ENCODE assay signal across 29 cellular contexts in genomic region chr2:150007815-150008430, GRCh38.
DNase-seq lines count a peak whose midpoint lies in the region; ATAC-seq, FAIRE-seq and TF ChIP-seq lines count a peak whose summit lies in the region.
"Had no signal": no experiment of that assay in that cellular context is flagged by ENCODE, and none has a peak within 500 bp of the region (broad histone marks: within the 10 kb centered on the region; RNA-seq: fewer than 3 reads in every experiment).

No MANE protein-coding gene starts in this region.

- TF ChIP-seq POLR2A in GM12878 (IDR thresholded peaks at IDR 0.05; ENCODE audit: low read depth, low read length), result no peak

- BruUV-seq in GM12878 (replicated peaks; lab: Mats Ljungman, UMichigan), result no TSS peak

- no peak overlapping the region for H3K27ac Mint-ChIP-seq in nephron progenitor cell
- H3K27ac Mint-ChIP-seq: activated CD4-positive, alpha-beta T cell treated with anti-CD3 and anti-CD28 coated beads, Interleukin-2, amount 10 ng/mL, durations not matched to agents 7 days and 5 days; CD14-positive monocyte; naive B cell; WTC11 had no signal

- H3K4me3 ChIP-seq in GM12878, result no peak overlapping the region
- H3K4me3 ChIP-seq: dorsolateral prefrontal cortex, left lung, Peyer's patch, prostate gland, suprapubic skin had no signal

- RAD21 ChIA-PET in GM12878 (lab: Charles Lee; ENCODE audit: unreplicated experiment), result no interaction called here

- in situ Hi-C loops in GM12878 (cut with MboI), result no loop called here

- no peaks in the 10 kb centered on the region for H3K27me3 ChIP-seq in GM12878 (replicated peaks in 1 of 2; ENCODE audit: control insufficient read depth in 2 of 2, insufficient read depth in 2 of 2, low read length in 1 of 2)
- H3K27me3 ChIP-seq: left lung, Peyer's patch, suprapubic skin had no signal

- TF ChIP-seq CTCF in GM12878 (IDR thresholded peaks at IDR 0.05 in 2 of 3, conservative IDR thresholded peaks at IDR 0.05 in 1 of 3; ENCODE audit: control insufficient read depth in 2 of 3, extremely low read depth in 1 of 3, insufficient read depth in 1 of 3, low read depth in 3 of 3, low read length in 3 of 3) (no peak), nephron progenitor cell (IDR thresholded peaks at IDR 0.05) (no peak)

- H4K20me1 ChIP-seq in GM12878 (ENCODE audit: control insufficient read depth, insufficient read depth), result no peaks in the 10 kb centered on the region

- no peak overlapping the region for H3K4me3 Mint-ChIP-seq in nephron progenitor cell
- H3K4me3 Mint-ChIP-seq: activated CD4-positive, alpha-beta T cell treated with anti-CD3 and anti-CD28 coated beads, Interleukin-2, amount 10 ng/mL, durations not matched to agents 7 days and 5 days; activated T-cell treated with anti-CD3 and anti-CD28 coated beads, Interleukin-2, amount 50 U/mL, for 4 hours; CD14-positive monocyte; central memory CD8-positive, alpha-beta T cell; naive B cell; WTC11 had no signal

- FAIRE-seq in GM12878 (lab: Jason Lieb, UNC), result peak; percentile 84
- FAIRE-seq: GM19239 had no signal

- no peak overlapping the region for H2AFZ ChIP-seq in GM12878 (ENCODE audit: control insufficient read depth, low read depth, low read length)

- no peaks in the 10 kb centered on the region for H3K4me1 ChIP-seq in GM12878 (ENCODE audit: control insufficient read depth, insufficient read depth, low read length)
- H3K4me1 ChIP-seq: left lung, Peyer's patch, prostate gland, suprapubic skin had no signal

- WGBS in GM12878 (ENCODE audit: insufficient coverage, insufficient replicate concordance, low lambda C conversion rate, missing lambda C conversion rate), result 21% methylated on average over 1 of the region's 1 CpG

- no peak overlapping the region for H3K9ac ChIP-seq in GM12878 (ENCODE audit: control insufficient read depth, insufficient read depth, low read length)

- TF ChIP-seq EP300 in GM12878 (IDR thresholded peaks at IDR 0.05; ENCODE audit: borderline replicate concordance in 1 of 2, control insufficient read depth in 1 of 2, low read depth in 2 of 2, low read length in 2 of 2), result no peak

- H3K27ac ChIP-seq in GM12878 (ENCODE audit: control insufficient read depth, insufficient read depth), result no peak overlapping the region
- H3K27ac ChIP-seq: dorsolateral prefrontal cortex, left lung, Peyer's patch, prostate gland, suprapubic skin had no signal

- peak; percentile 62 for ATAC-seq in GM18868 (IDR thresholded peaks at IDR 0.05; ENCODE audit: unreplicated experiment)
- peak; percentile 79 for ATAC-seq in HG03025 (IDR thresholded peaks at IDR 0.05; ENCODE audit: low FRiP score, unreplicated experiment)
- peak; percentile 64 for ATAC-seq in GM12878
- no peak for ATAC-seq in HG03159 (IDR thresholded peaks at IDR 0.05; ENCODE audit: unreplicated experiment)
- no peak for ATAC-seq in GM21528 (IDR thresholded peaks at IDR 0.05; ENCODE audit: low FRiP score, unreplicated experiment)
- ATAC-seq: activated T-cell treated with anti-CD3 and anti-CD28 coated beads, Interleukin-2, amount 50 U/mL, for 4 hours; left lung; WTC11 had no signal

- CTCF ChIA-PET in GM12878 (lab: Yijun Ruan, JAX), result no interaction called here

- H3K79me2 ChIP-seq in GM12878 (ENCODE audit: control insufficient read depth, insufficient read depth, low read length), result no peaks in the 10 kb centered on the region

- POLR2A ChIA-PET in GM12878 (lab: Charles Lee), result no interaction called here

- peaks cover 3% of the 10 kb centered on the region for H3K27me3 Mint-ChIP-seq in nephron progenitor cell (ENCODE audit: low read depth, poor library complexity)
- H3K27me3 Mint-ChIP-seq: activated CD4-positive, alpha-beta T cell treated with anti-CD3 and anti-CD28 coated beads, Interleukin-2, amount 10 ng/mL, durations not matched to agents 7 days and 5 days; central memory CD8-positive, alpha-beta T cell; naive B cell had no signal

- TF ChIP-seq RAD21 in GM12878 (IDR thresholded peaks at IDR 0.05; ENCODE audit: insufficient read depth, low read depth, low read length), result no peak

- no peaks in the 10 kb centered on the region for H3K36me3 ChIP-seq in GM12878 (ENCODE audit: control insufficient read depth in 2 of 2, insufficient read depth in 2 of 2, low read length in 1 of 2)
- H3K36me3 ChIP-seq: left lung, Peyer's patch, prostate gland, suprapubic skin had no signal

- no peaks in the 10 kb centered on the region for H3K9me3 Mint-ChIP-seq in nephron progenitor cell
- H3K9me3 Mint-ChIP-seq: activated CD4-positive, alpha-beta T cell treated with anti-CD3 and anti-CD28 coated beads, Interleukin-2, amount 10 ng/mL, durations not matched to agents 7 days and 5 days; WTC11 had no signal

- H3K9me3 ChIP-seq in GM12878 (replicated peaks; ENCODE audit: control insufficient read depth, insufficient read depth, low read length), result no peaks in the 10 kb centered on the region
- H3K9me3 ChIP-seq: left lung, Peyer's patch, prostate gland, suprapubic skin had no signal

- SMC1A ChIA-PET in GM12878 (lab: Charles Lee; ENCODE audit: uncharacterized antibody, unreplicated experiment), result no interaction called here

- DNase-seq in GM12878 (ENCODE audit: low read depth, low spot score) (peak; percentile 19), nephron progenitor cell (no peak), UCSD-AML1 (lab: John Stamatoyannopoulos, UW; ENCODE audit: unreplicated experiment) (no peak)
- DNase-seq: activated CD4-positive, alpha-beta T cell treated with anti-CD3 and anti-CD28 coated beads, Interleukin-2, amount 10 ng/mL, durations not matched to agents 7 days and 5 days; activated gamma-delta T cell treated with Interleukin-2 at 50 U/mL for 16 hours; activated T-cell treated with anti-CD3 and anti-CD28 coated beads, Interleukin-2, amount 50 U/mL, for 4 hours; Calu3; DND-41; dorsolateral prefrontal cortex; left lung; naive B cell; NCI-H1092; NCI-H1694 treated with DMSO at 0.1 percent for 48 hours; NCI-H524 treated with DMSO at 0.1 percent for 48 hours; Peyer's patch; stimulated activated CD4-positive, alpha-beta T cell treated with anti-CD3 and anti-CD28 coated beads, Interleukin-15, amount 100 ng/mL, for 24 hours; stimulated activated naive CD4-positive, alpha-beta T cell; SW 1271; T-helper 9 cell had no signal

- H3K36me3 Mint-ChIP-seq in nephron progenitor cell (ENCODE audit: low read depth), result no peaks in the 10 kb centered on the region
- H3K36me3 Mint-ChIP-seq: CD14-positive monocyte, naive B cell, WTC11 had no signal

- intact Hi-C loops in GM12878 (cut with micrococcal nuclease; ENCODE audit: unreplicated experiment), result no loop called here

- no peak overlapping the region for H3K4me2 ChIP-seq in GM12878 (ENCODE audit: control insufficient read depth, insufficient read depth)

- no peaks in the 10 kb centered on the region for H3K4me1 Mint-ChIP-seq in nephron progenitor cell
- H3K4me1 Mint-ChIP-seq: activated CD4-positive, alpha-beta T cell treated with anti-CD3 and anti-CD28 coated beads, Interleukin-2, amount 10 ng/mL, durations not matched to agents 7 days and 5 days; CD14-positive monocyte; central memory CD8-positive, alpha-beta T cell; naive B cell; WTC11 had no signal

TF ChIP-seq in GM12878, 131 proteins besides CTCF, POLR2A, EP300 and RAD21:
- no peak for TF ChIP-seq CHD4 (IDR thresholded peaks at IDR 0.05)
- no peak for TF ChIP-seq FOS (IDR thresholded peaks at IDR 0.05; ENCODE audit: borderline replicate concordance, extremely low read depth, insufficient read length)
- no peak for TF ChIP-seq TCF12 (IDR thresholded peaks at IDR 0.05; ENCODE audit: low read depth, low read length)
- no peak for TF ChIP-seq JUNB (IDR thresholded peaks at IDR 0.05)
- no peak for TF ChIP-seq CBX5 (IDR thresholded peaks at IDR 0.05; ENCODE audit: low read depth)
- peak; percentile 84; the same call in 1 of the 2 replicates for TF ChIP-seq SPI1 (IDR thresholded peaks at IDR 0.05; ENCODE audit: borderline replicate concordance, insufficient read depth, low read depth, low read length)
- no peak for TF ChIP-seq MTA2 (IDR thresholded peaks at IDR 0.05; ENCODE audit: low read depth)
- peak; percentile 43; the same call in 1 of the 2 replicates for TF ChIP-seq PKNOX1 (IDR thresholded peaks at IDR 0.05)
- no peak for TF ChIP-seq BMI1 (IDR thresholded peaks at IDR 0.05; ENCODE audit: borderline replicate concordance)
- no peak for TF ChIP-seq ZNF217 (IDR thresholded peaks at IDR 0.05)
- no peak for TF ChIP-seq E4F1 (IDR thresholded peaks at IDR 0.05; ENCODE audit: borderline replicate concordance, partially characterized antibody)

Comparison
In these comparisons a context has a peak if more than half of its experiments do, and no peak if none do; other contexts are left out.
1. ATAC-seq: peak in GM18868 (single experiment), HG03025 (single experiment) and GM12878 (single experiment); none in HG03159 (single experiment) and GM21528 (single experiment).